Comparison of ENCODE assay signal across 15 cellular contexts in the genomic region with DNA sequence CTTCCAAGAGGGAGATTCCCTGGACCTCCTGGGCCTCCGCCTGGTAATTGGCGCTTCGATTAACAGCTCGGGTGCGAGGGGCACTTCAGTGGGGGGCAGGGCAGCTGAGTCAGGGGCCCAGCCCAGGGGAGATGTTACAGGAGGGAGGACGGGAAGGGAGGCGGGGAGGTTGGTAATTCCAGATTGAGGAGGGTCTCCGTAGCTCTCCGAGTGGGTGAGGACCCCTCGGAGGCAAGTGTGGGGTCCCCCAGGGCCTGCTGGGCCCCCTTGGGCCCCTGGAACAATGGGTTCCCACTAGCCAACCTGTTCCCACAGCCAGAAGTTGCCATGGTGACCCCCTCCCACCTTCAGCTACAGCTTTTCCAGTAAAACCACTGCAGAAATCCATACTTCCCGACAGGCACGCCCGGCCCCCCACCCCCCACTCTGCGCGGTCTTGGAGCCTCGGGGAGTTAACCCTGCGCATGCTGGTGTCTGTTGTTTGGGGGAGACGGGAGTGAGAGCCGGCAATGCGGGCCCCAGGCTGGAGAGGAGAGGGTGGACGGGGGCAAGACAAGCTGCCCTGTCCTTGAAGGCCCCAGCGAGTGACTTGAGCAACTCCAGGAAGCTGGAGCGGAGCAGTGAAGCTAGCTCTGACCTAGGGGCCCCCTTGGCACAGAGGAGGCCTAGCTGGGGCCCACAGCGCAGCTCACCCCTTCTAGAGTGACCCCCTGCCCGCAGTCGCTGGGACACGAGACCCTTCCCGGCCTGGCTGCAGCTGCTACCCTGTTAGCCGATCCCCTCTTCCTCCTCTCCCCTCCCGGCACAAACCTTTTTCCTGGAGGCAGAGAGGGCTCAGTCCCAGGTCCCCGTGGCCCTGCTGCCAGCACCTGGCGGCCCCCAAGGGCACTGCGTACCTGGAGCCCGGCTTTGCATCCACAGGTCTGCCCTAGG. TPM values are rescaled to one million over a fixed set of nuclear protein-coding genes. Genes with fewer than 3 reads are reported as not detected.
A peak's percentile ranks its signal among the peaks of the same experiment; 100 is the strongest.
DNase-seq lines count a peak whose midpoint lies in the region; ATAC-seq and TF ChIP-seq lines count a peak whose summit lies in the region.
"Had no signal": no experiment of that assay in that cellular context is flagged by ENCODE, and none has a peak within 500 bp of the region (broad histone marks: within the 10 kb centered on the region; RNA-seq: fewer than 3 reads in every experiment).

No MANE protein-coding gene starts in this region.

- H3K36me3 ChIP-seq in SJCRH30: no peaks in the 10 kb centered on the region
- no peaks in the 10 kb centered on the region for H3K36me3 ChIP-seq in brain microvascular endothelial cell (replicated peaks)

- H3K27me3 ChIP-seq in SJCRH30 (no peaks in the 10 kb centered on the region), brain microvascular endothelial cell (replicated peaks) (peaks cover 12% of the 10 kb centered on the region)

- H3K4me1 Mint-ChIP-seq in glutamatergic neuron (ENCODE audit: low read depth, unreplicated experiment) (peaks cover 7% of the 10 kb centered on the region), progenitor cell of endocrine pancreas (ENCODE audit: low read depth) (peaks cover 50% of the 10 kb centered on the region)

- H3K4me3 ChIP-seq in SJCRH30: peak overlapping the region; percentile 51
- H3K4me3 ChIP-seq in brain microvascular endothelial cell (ENCODE audit: low read depth, low read length): no peak overlapping the region
- H3K4me3 ChIP-seq: skin epidermis had no signal

- in situ Hi-C loops in brain microvascular endothelial cell (cut with HindIII; ENCODE audit: low pct_ligation_motif_present, low sequenced_read_pairs): no loop called here

- DNase-seq in DMS 273 (lab: John Stamatoyannopoulos, UW; ENCODE audit: unreplicated experiment) (peak; percentile 48), DMS 273 treated with DMSO at 0.1 percent for 48 hours (lab: John Stamatoyannopoulos, UW) (no peak), SJCRH30 (peak; percentile 92 to 96), glutamatergic neuron (no peak), progenitor cell of endocrine pancreas (ENCODE audit: low spot score, unreplicated experiment) (no peak), GM19240 (ENCODE audit: insufficient read length, low spot score) (no peak), brain microvascular endothelial cell (no peak)
- DNase-seq: activated T-cell treated with anti-CD3 and anti-CD28 coated beads, Interleukin-2, amount 50 U/mL, for 24 hours; caudate nucleus; foreskin melanocyte; NCI-H1105 treated with DMSO at 0.1 percent for 48 hours had no signal

- peaks cover 61% of the 10 kb centered on the region for H3K4me1 ChIP-seq in SJCRH30

- H3K27ac ChIP-seq in SJCRH30: peak overlapping the region; percentile 60
- H3K27ac ChIP-seq in brain microvascular endothelial cell: no peak overlapping the region
- H3K27ac ChIP-seq: 22Rv1, HL-60 had no signal

- H3K27ac Mint-ChIP-seq in glutamatergic neuron (ENCODE audit: unreplicated experiment): no peak overlapping the region
- peak overlapping the region; percentile 90 for H3K27ac Mint-ChIP-seq in progenitor cell of endocrine pancreas
- H3K27ac Mint-ChIP-seq: activated T-cell treated with anti-CD3 and anti-CD28 coated beads, Interleukin-2, amount 50 U/mL, for 24 hours had no signal

- peaks cover 4% of the 10 kb centered on the region for H3K9me3 Mint-ChIP-seq in glutamatergic neuron (ENCODE audit: unreplicated experiment)
- no peaks in the 10 kb centered on the region for H3K9me3 Mint-ChIP-seq in progenitor cell of endocrine pancreas (ENCODE audit: low read depth)
- H3K9me3 Mint-ChIP-seq: activated T-cell treated with anti-CD3 and anti-CD28 coated beads, Interleukin-2, amount 50 U/mL, for 24 hours had no signal

- no peaks in the 10 kb centered on the region for H3K27me3 Mint-ChIP-seq in glutamatergic neuron (ENCODE audit: unreplicated experiment)
- H3K27me3 Mint-ChIP-seq in progenitor cell of endocrine pancreas: peaks cover 3% of the 10 kb centered on the region
- H3K27me3 Mint-ChIP-seq: activated T-cell treated with anti-CD3 and anti-CD28 coated beads, Interleukin-2, amount 50 U/mL, for 24 hours had no signal

- TF ChIP-seq CTCF in glutamatergic neuron (IDR thresholded peaks at IDR 0.05; ENCODE audit: partially characterized antibody, unreplicated experiment) (no peak), progenitor cell of endocrine pancreas (IDR thresholded peaks at IDR 0.05; ENCODE audit: unreplicated experiment) (peak; percentile 26), brain microvascular endothelial cell (IDR thresholded peaks at IDR 0.05; ENCODE audit: low read depth, low read length, missing control alignments) (no peak)

- H3K36me3 Mint-ChIP-seq in glutamatergic neuron (ENCODE audit: unreplicated experiment) (no peaks in the 10 kb centered on the region), progenitor cell of endocrine pancreas (ENCODE audit: insufficient read depth) (no peaks in the 10 kb centered on the region)

- ATAC-seq in GM19324 (IDR thresholded peaks at IDR 0.05; ENCODE audit: low FRiP score, unreplicated experiment): no peak

- no peaks in the 10 kb centered on the region for H3K9me3 ChIP-seq in SJCRH30 (replicated peaks)

- H3K4me3 Mint-ChIP-seq in glutamatergic neuron (ENCODE audit: unreplicated experiment) (peak overlapping the region; percentile 25), progenitor cell of endocrine pancreas (ENCODE audit: low read depth) (peak overlapping the region; percentile 42)
- H3K4me3 Mint-ChIP-seq: activated T-cell treated with anti-CD3 and anti-CD28 coated beads, Interleukin-2, amount 50 U/mL, for 24 hours had no signal

RNA-seq across cellular contexts. Expression of a gene that starts 37.8 kb away (rescaled TPM):
- 0.10 TPM in 1 of 2 replicates, not detected in the other for total RNA-seq in SJCRH30 (2014; rRNA removed; shearing (Covaris generic))
- total RNA-seq in glutamatergic neuron (ENCODE audit: unreplicated experiment) (not detected), progenitor cell of endocrine pancreas (not detected in 2 replicates)

RNA-seq across cellular contexts. Expression of a gene that starts 55.2 kb away (rescaled TPM):
- 248 and 255 TPM in 2 replicates for total RNA-seq in SJCRH30 (2014; rRNA removed; shearing (Covaris generic))
- total RNA-seq in glutamatergic neuron (ENCODE audit: unreplicated experiment) (14.5 TPM), progenitor cell of endocrine pancreas (28.9 and 30.0 TPM in 2 replicates)

Comparison
In these comparisons a context has a peak if more than half of its experiments do, and no peak if none do; other contexts are left out.
1. DNase-seq: peak in DMS 273 (single experiment) and SJCRH30 (2 of 2); none in DMS 273 treated with DMSO at 0.1 percent for 48 hours (single experiment), glutamatergic neuron (single experiment), progenitor cell of endocrine pancreas (single experiment), GM19240 (single experiment) and brain microvascular endothelial cell (single experiment).